Comparison of ENCODE assay signal across 14 cellular contexts in genomic region chr2:224260605-224261004, GRCh38.
A peak's percentile ranks its signal among the peaks of the same experiment; 100 is the strongest.
DNase-seq lines count a peak whose midpoint lies in the region; ATAC-seq and TF ChIP-seq lines count a peak whose summit lies in the region.
"Had no signal": no experiment of that assay in that cellular context is flagged by ENCODE, and none has a peak within 500 bp of the region (broad histone marks: within the 10 kb centered on the region; RNA-seq: fewer than 3 reads in every experiment).

No MANE protein-coding gene starts in this region.

- DNase-seq in activated naive CD4-positive, alpha-beta T cell treated with anti-CD3 and anti-CD28 coated beads for 36 hours = peak; percentile 39
- DNase-seq in activated naive CD4-positive, alpha-beta T cell treated with anti-CD3 and anti-CD28 coated beads, Interleukin-2, amount 50 U/mL, for 16 hours = no peak
- DNase-seq in cerebellar cortex (ENCODE audit: low spot score) = peak; percentile 8
- DNase-seq in iris pigment epithelial cell (ENCODE audit: low read depth) = peak; percentile 12
- peak; percentile 27 to 30 for DNase-seq in uterus
- no peak for DNase-seq in NCI-H128 (lab: John Stamatoyannopoulos, UW; ENCODE audit: unreplicated experiment)
- no peak for DNase-seq in breast epithelium (ENCODE audit: low spot score in 2 of 2)
- DNase-seq: 8988T; CD8-positive, alpha-beta memory T cell; islet precursor cell; psoas muscle; stimulated activated CD4-positive, alpha-beta T cell treated with anti-CD3 and anti-CD28 coated beads, Interleukin-1b, Interleukin-23, amount 100 ng/mL, for 48 hours; tibial artery had no signal

- TF ChIP-seq POLR2A in uterus (IDR thresholded peaks at IDR 0.05) = no peak
- no peak for TF ChIP-seq POLR2A in breast epithelium (IDR thresholded peaks at IDR 0.05)

- H3K27me3 ChIP-seq in uterus (no peaks in the 10 kb centered on the region), breast epithelium (no peaks in the 10 kb centered on the region)
- H3K27me3 ChIP-seq: tibial artery had no signal

- peaks cover 9% of the 10 kb centered on the region for H3K4me1 Mint-ChIP-seq in activated naive CD4-positive, alpha-beta T cell treated with anti-CD3 and anti-CD28 coated beads for 36 hours (ENCODE audit: low read depth)
- H3K4me1 Mint-ChIP-seq: CD8-positive, alpha-beta memory T cell had no signal

- H3K4me1 ChIP-seq in uterus (no peaks in the 10 kb centered on the region), breast epithelium (no peaks in the 10 kb centered on the region)
- H3K4me1 ChIP-seq: psoas muscle had no signal

- CTCF ChIA-PET in activated naive CD4-positive, alpha-beta T cell treated with anti-CD3 and anti-CD28 coated beads for 36 hours (lab: Charles Lee) = no interaction called here

- peak overlapping the region; percentile 20 for H3K27ac Mint-ChIP-seq in activated naive CD4-positive, alpha-beta T cell treated with anti-CD3 and anti-CD28 coated beads for 36 hours
- H3K27ac Mint-ChIP-seq: CD8-positive, alpha-beta memory T cell had no signal

- H3K9me3 ChIP-seq in uterus = no peaks in the 10 kb centered on the region
- H3K9me3 ChIP-seq in breast epithelium = no peaks in the 10 kb centered on the region
- H3K9me3 ChIP-seq: psoas muscle, tibial artery had no signal

- intact Hi-C loops in activated naive CD4-positive, alpha-beta T cell treated with anti-CD3 and anti-CD28 coated beads for 36 hours (cut with micrococcal nuclease) = loop anchor here (2.0 kb wide), 1 partner anchor 222 kb away; the partner anchor contains the start of gene SERPINE2
- intact Hi-C loops in uterus (cut with DNase I; ENCODE audit: low total_unique reads) = no loop called here
- intact Hi-C loops in breast epithelium (cut with DNase I; ENCODE audit: low total_unique reads) = no loop called here

- no peaks in the 10 kb centered on the region for H3K36me3 ChIP-seq in uterus
- H3K36me3 ChIP-seq in breast epithelium = no peaks in the 10 kb centered on the region
- H3K36me3 ChIP-seq: tibial artery had no signal

- H3K9me3 Mint-ChIP-seq in activated naive CD4-positive, alpha-beta T cell treated with anti-CD3 and anti-CD28 coated beads for 36 hours = no peaks in the 10 kb centered on the region
- H3K9me3 Mint-ChIP-seq: CD8-positive, alpha-beta memory T cell had no signal

- no peak for TF ChIP-seq CTCF in uterus (IDR thresholded peaks at IDR 0.05)
- TF ChIP-seq CTCF in breast epithelium (IDR thresholded peaks at IDR 0.05) = no peak

- peaks cover 14% of the 10 kb centered on the region for H3K27me3 Mint-ChIP-seq in activated naive CD4-positive, alpha-beta T cell treated with anti-CD3 and anti-CD28 coated beads for 36 hours (ENCODE audit: low read depth)

- H3K4me3 Mint-ChIP-seq in activated naive CD4-positive, alpha-beta T cell treated with anti-CD3 and anti-CD28 coated beads for 36 hours = no peak overlapping the region
- H3K4me3 Mint-ChIP-seq: CD8-positive, alpha-beta memory T cell had no signal

- H3K27ac ChIP-seq in uterus (peak overlapping the region in 1 of 2 donors; percentile 36), breast epithelium (no peak overlapping the region)
- H3K27ac ChIP-seq: psoas muscle, tibial artery had no signal

- H3K36me3 Mint-ChIP-seq in activated naive CD4-positive, alpha-beta T cell treated with anti-CD3 and anti-CD28 coated beads for 36 hours (ENCODE audit: low read depth) = no peaks in the 10 kb centered on the region
- H3K36me3 Mint-ChIP-seq: CD8-positive, alpha-beta memory T cell had no signal

- H3K4me3 ChIP-seq in uterus (no peak overlapping the region), breast epithelium (no peak overlapping the region)
- H3K4me3 ChIP-seq: psoas muscle, tibial artery had no signal

- no peak for ATAC-seq in GM19328 (IDR thresholded peaks at IDR 0.05; ENCODE audit: unreplicated experiment)
- ATAC-seq: psoas muscle had no signal

Comparison
In these comparisons a context has a peak if more than half of its experiments do, and no peak if none do; other contexts are left out.
1. DNase-seq: peak in activated naive CD4-positive, alpha-beta T cell treated with anti-CD3 and anti-CD28 coated beads for 36 hours (single experiment), cerebellar cortex (single experiment), iris pigment epithelial cell (single experiment) and uterus (2 of 2); none in activated naive CD4-positive, alpha-beta T cell treated with anti-CD3 and anti-CD28 coated beads, Interleukin-2, amount 50 U/mL, for 16 hours (single experiment), NCI-H128 (single experiment) and breast epithelium (0 of 2).